ENCODE assay signal across 13 cellular contexts in genomic region chr2:60872510-60872928, GRCh38. TPM values are rescaled to one million over a fixed set of nuclear protein-coding genes. Genes with fewer than 3 reads are reported as not detected.
DNase-seq lines count a peak whose midpoint lies in the region; ATAC-seq, FAIRE-seq and TF ChIP-seq lines count a peak whose summit lies in the region.
"Had no signal": no experiment of that assay in that cellular context is flagged by ENCODE, and none has a peak within 500 bp of the region (broad histone marks: within the 10 kb centered on the region; RNA-seq: fewer than 3 reads in every experiment).

No MANE protein-coding gene starts in this region.

- no peaks in the 10 kb centered on the region for H3K27me3 Mint-ChIP-seq in T-helper 2 cell treated with Interferon-gamma antibody and Interleukin-4, amounts not matched to agents 5 μg/mL and 100 μg/mL, for 36 hours (ENCODE audit: low read depth)
- H3K27me3 Mint-ChIP-seq: activated CD4-positive, alpha-beta T cell treated with anti-CD3 and anti-CD28 coated beads, Interleukin-2, amount 10 ng/mL, durations not matched to agents 7 days and 5 days; CD4-positive, alpha-beta T cell had no signal

- FAIRE-seq in GM12891 (lab: Jason Lieb, UNC) = peak; percentile 87

- H3K4me3 Mint-ChIP-seq in T-helper 2 cell treated with Interferon-gamma antibody and Interleukin-4, amounts not matched to agents 5 μg/mL and 100 μg/mL, for 36 hours = no peak overlapping the region
- H3K4me3 Mint-ChIP-seq: activated CD4-positive, alpha-beta T cell treated with anti-CD3 and anti-CD28 coated beads, Interleukin-2, amount 10 ng/mL, durations not matched to agents 7 days and 5 days; CD4-positive, alpha-beta T cell had no signal

- no peaks in the 10 kb centered on the region for H3K4me1 ChIP-seq in sigmoid colon
- H3K4me1 ChIP-seq: ascending aorta had no signal

- 60 to 79% methylated on average over 3 of the region's 3 CpGs for WGBS in sigmoid colon, 2 donors

- H3K36me3 Mint-ChIP-seq in T-helper 2 cell treated with Interferon-gamma antibody and Interleukin-4, amounts not matched to agents 5 μg/mL and 100 μg/mL, for 36 hours (ENCODE audit: low read depth) = peaks cover 7% of the 10 kb centered on the region

- TF ChIP-seq POLR2A in GM12891 (IDR thresholded peaks at IDR 0.05; ENCODE audit: low read depth, low read length) (no peak), sigmoid colon (IDR thresholded peaks at IDR 0.05) (no peak), erythroblast (IDR thresholded peaks at IDR 0.05; ENCODE audit: low read length) (no peak)

- no peak for TF ChIP-seq CTCF in sigmoid colon (IDR thresholded peaks at IDR 0.05)

- ATAC-seq in GM19351 (IDR thresholded peaks at IDR 0.05; ENCODE audit: unreplicated experiment) (peak; percentile 56), HG03045 (IDR thresholded peaks at IDR 0.05; ENCODE audit: unreplicated experiment) (peak; percentile 60)

- no peak overlapping the region for H3K4me3 ChIP-seq in sigmoid colon
- H3K4me3 ChIP-seq: ascending aorta had no signal

- no peak overlapping the region for H3K27ac ChIP-seq in sigmoid colon
- H3K27ac ChIP-seq: ascending aorta had no signal

- peaks cover 13% of the 10 kb centered on the region for H3K4me1 Mint-ChIP-seq in T-helper 2 cell treated with Interferon-gamma antibody and Interleukin-4, amounts not matched to agents 5 μg/mL and 100 μg/mL, for 36 hours (ENCODE audit: low read depth)

- no peaks in the 10 kb centered on the region for H3K27me3 ChIP-seq in sigmoid colon
- H3K27me3 ChIP-seq: ascending aorta had no signal

- H3K9me3 ChIP-seq in sigmoid colon = no peaks in the 10 kb centered on the region
- H3K9me3 ChIP-seq: ascending aorta had no signal

- H3K9me3 Mint-ChIP-seq in T-helper 2 cell treated with Interferon-gamma antibody and Interleukin-4, amounts not matched to agents 5 μg/mL and 100 μg/mL, for 36 hours = peaks cover 12% of the 10 kb centered on the region

- DNase-seq in GM12891 (ENCODE audit: insufficient read length, low spot score) = no peak
- DNase-seq in T-helper 2 cell treated with Interferon-gamma antibody and Interleukin-4, amounts not matched to agents 5 μg/mL and 100 μg/mL, for 36 hours (ENCODE audit: low spot score) = no peak
- DNase-seq in hepatic stellate cell (ENCODE audit: low spot score) = no peak
- DNase-seq in NCI-H526 treated with DMSO at 0.1 percent for 48 hours (lab: John Stamatoyannopoulos, UW) = no peak
- DNase-seq in sigmoid colon = no peak
- no peak for DNase-seq in erythroblast (lab: John Stamatoyannopoulos, UW)
- DNase-seq: activated CD4-positive, alpha-beta T cell treated with anti-CD3 and anti-CD28 coated beads, Interleukin-2, amount 10 ng/mL, durations not matched to agents 7 days and 5 days; CD4-positive, alpha-beta T cell; HCEC 1CT; NCI-H69 had no signal

- H3K36me3 ChIP-seq in sigmoid colon = no peaks in the 10 kb centered on the region
- H3K36me3 ChIP-seq: ascending aorta had no signal

- intact Hi-C loops in sigmoid colon (cut with DNase I) = no loop called here

- no peak for TF ChIP-seq EP300 in sigmoid colon (IDR thresholded peaks at IDR 0.05)

- peak overlapping the region; percentile 6 for H3K27ac Mint-ChIP-seq in T-helper 2 cell treated with Interferon-gamma antibody and Interleukin-4, amounts not matched to agents 5 μg/mL and 100 μg/mL, for 36 hours
- H3K27ac Mint-ChIP-seq: activated CD4-positive, alpha-beta T cell treated with anti-CD3 and anti-CD28 coated beads, Interleukin-2, amount 10 ng/mL, durations not matched to agents 7 days and 5 days; CD4-positive, alpha-beta T cell had no signal

TF ChIP-seq in GM12891, 5 proteins besides CTCF, POLR2A, EP300 and RAD21:
- TF ChIP-seq POU2F2 (IDR thresholded peaks at IDR 0.05; ENCODE audit: low read depth, low read length) (no peak), SPI1 (IDR thresholded peaks at IDR 0.05; ENCODE audit: low read depth, low read length) (no peak), PAX5 (IDR thresholded peaks at IDR 0.05; ENCODE audit: insufficient read depth, low read length, severe bottlenecking) (no peak), TAF1 (IDR thresholded peaks at IDR 0.05; ENCODE audit: low read depth, low read length) (no peak), POLR2AphosphoS5 (IDR thresholded peaks at IDR 0.05; ENCODE audit: low read depth, low read length) (no peak)

RNA-seq across cellular contexts. Expression of gene REL, which starts 8.9 kb away (rescaled TPM):
- polyA plus RNA-seq in GM12891 (2012; ENCODE audit: low read depth, missing spikeins) = 9.3 TPM
- 10 to 100 TPM; 11.0 to 14.7 (median 12.5) TPM for total RNA-seq in sigmoid colon
- 10 to 100 TPM in 1 of 3 donors, 1 to 10 TPM in 2; 1.2 to 10.2 (median 2.3) TPM for polyA plus RNA-seq in sigmoid colon
